ENCODE assay signal across 21 cellular contexts in the genomic region with DNA sequence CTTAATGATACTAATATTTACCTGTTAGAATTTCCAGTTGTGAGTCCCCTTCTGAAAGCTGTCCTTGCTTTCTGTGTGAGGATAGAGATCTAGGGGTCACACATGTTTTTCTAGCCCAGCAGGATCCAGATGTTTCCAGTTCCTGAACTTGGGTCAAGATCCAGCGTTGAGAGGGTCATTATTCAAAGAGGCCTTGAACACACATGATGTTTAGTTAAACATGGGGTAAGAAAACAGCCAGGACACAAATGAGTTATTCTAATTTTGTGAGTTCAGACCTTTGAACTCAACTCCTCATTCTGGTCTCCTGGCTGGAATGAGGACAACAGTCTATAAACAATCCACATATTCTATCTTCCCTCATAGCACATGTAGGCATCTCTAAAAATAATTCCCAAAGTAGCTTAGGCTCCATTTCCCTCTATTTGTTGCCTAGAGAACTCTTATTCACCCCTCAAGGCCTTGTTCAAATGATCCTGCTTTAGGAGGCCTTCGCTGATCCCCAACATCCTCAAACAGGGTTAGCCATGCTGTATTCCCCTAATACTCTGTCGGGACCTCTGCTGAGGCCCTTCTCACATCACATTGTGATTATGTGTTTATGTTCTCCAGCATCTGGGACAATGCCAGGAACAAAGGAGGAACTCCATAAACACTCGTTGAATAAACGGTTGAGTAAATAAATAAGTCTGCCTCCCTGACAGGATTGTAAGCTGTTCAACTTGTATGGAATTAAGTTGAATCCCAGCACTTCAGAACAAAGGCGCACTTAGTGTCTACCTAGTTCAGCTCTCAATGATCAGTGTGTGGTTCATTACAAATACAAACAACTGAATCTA. TPM values are rescaled to one million over a fixed set of nuclear protein-coding genes. Genes with fewer than 3 reads are reported as not detected.
DNase-seq lines count a peak whose midpoint lies in the region; ATAC-seq, FAIRE-seq and TF ChIP-seq lines count a peak whose summit lies in the region.
"Had no signal": no experiment of that assay in that cellular context is flagged by ENCODE, and none has a peak within 500 bp of the region (broad histone marks: within the 10 kb centered on the region; RNA-seq: fewer than 3 reads in every experiment).

No MANE protein-coding gene starts in this region.

- no peak overlapping the region for H3K4me3 Mint-ChIP-seq in nephron
- no peak overlapping the region for H3K4me3 Mint-ChIP-seq in activated CD4-positive, alpha-beta T cell treated with anti-CD3 and anti-CD28 coated beads for 36 hours
- H3K4me3 Mint-ChIP-seq: naive thymus-derived CD4-positive, alpha-beta T cell had no signal

- FAIRE-seq in bronchial epithelial cell (lab: Jason Lieb, UNC): peak; percentile 13

- H3K27ac ChIP-seq in substantia nigra (ENCODE audit: low read depth, low read length, poor library complexity, severe bottlenecking): no peak overlapping the region

- CTCF ChIA-PET in activated CD4-positive, alpha-beta T cell treated with anti-CD3 and anti-CD28 coated beads for 36 hours (lab: Charles Lee): interaction anchor here (0.6 to 1.6 kb wide), 4 partner anchors 12 to 222 kb away, joined by 3 to 5 read pairs (median 4); no protein-coding TSS in a partner anchor

- POLR2A ChIA-PET in activated CD4-positive, alpha-beta T cell treated with anti-CD3 and anti-CD28 coated beads for 36 hours (lab: Charles Lee): interaction anchor here (0.6 kb wide), 2 partner anchors 41 to 98 kb away, joined by 3 read pairs; partner anchors contain the start of gene FLAD1

- DNase-seq in H4 (ENCODE audit: low spot score) (peak; percentile 49), NCI-H2107 (lab: John Stamatoyannopoulos, UW) (peak; percentile 40), bronchial epithelial cell (ENCODE audit: low read depth) (no peak), head of caudate nucleus (no peak), substantia nigra (lab: John Stamatoyannopoulos, UW) (no peak)
- DNase-seq in activated CD4-positive, alpha-beta T cell treated with anti-CD3 and anti-CD28 coated beads for 36 hours: no peak
- DNase-seq: activated effector memory CD4-positive, alpha-beta T cell treated with Interleukin-2 at 50 U/mL for 16 hours; KG1; naive thymus-derived CD4-positive, alpha-beta T cell; NCI-H1417 treated with DMSO at 0.1 percent for 48 hours; NCI-H526; OCI-M1; posterior cingulate gyrus; SIG-M5; stimulated activated CD4-positive, alpha-beta T cell treated with anti-CD3 and anti-CD28 coated beads, Interleukin-4, amount 100 ng/mL, for 24 hours had no signal

- H3K36me3 ChIP-seq in bronchial epithelial cell (ENCODE audit: control insufficient read depth, insufficient read depth, low read length): no peaks in the 10 kb centered on the region
- H3K36me3 ChIP-seq: HAP-1 had no signal

- no peak for ATAC-seq in HG03432 (IDR thresholded peaks at IDR 0.05; ENCODE audit: unreplicated experiment)
- ATAC-seq in activated CD4-positive, alpha-beta T cell treated with anti-CD3 and anti-CD28 coated beads for 36 hours: no peak
- ATAC-seq: naive thymus-derived CD4-positive, alpha-beta T cell had no signal

- H3K27me3 ChIP-seq in bronchial epithelial cell (ENCODE audit: control insufficient read depth, insufficient read depth, low read length): peaks cover 3% of the 10 kb centered on the region

- intact Hi-C loops in head of caudate nucleus (cut with DNase I): no loop called here
- intact Hi-C loops in activated CD4-positive, alpha-beta T cell treated with anti-CD3 and anti-CD28 coated beads for 36 hours (cut with DNase I, micrococcal nuclease): no loop called here

- TF ChIP-seq CTCF in bronchial epithelial cell (IDR thresholded peaks at IDR 0.05; ENCODE audit: insufficient read depth, low read length, severe bottlenecking) (no peak), nephron (IDR thresholded peaks at IDR 0.05; ENCODE audit: unreplicated experiment in 3 of 3) (no peak)

- H3K27ac Mint-ChIP-seq in nephron: peak overlapping the region; percentile 10 to 70 (median 55)
- no peak overlapping the region for H3K27ac Mint-ChIP-seq in activated CD4-positive, alpha-beta T cell treated with anti-CD3 and anti-CD28 coated beads for 36 hours

- no peaks in the 10 kb centered on the region for H3K36me3 Mint-ChIP-seq in nephron (ENCODE audit: low read depth)
- H3K36me3 Mint-ChIP-seq in activated CD4-positive, alpha-beta T cell treated with anti-CD3 and anti-CD28 coated beads for 36 hours (ENCODE audit: low read depth): no peaks in the 10 kb centered on the region
- H3K36me3 Mint-ChIP-seq: naive thymus-derived CD4-positive, alpha-beta T cell had no signal

- H3K27me3 Mint-ChIP-seq in nephron (ENCODE audit: low read depth): peaks cover 9% of the 10 kb centered on the region
- H3K27me3 Mint-ChIP-seq in activated CD4-positive, alpha-beta T cell treated with anti-CD3 and anti-CD28 coated beads for 36 hours: no peaks in the 10 kb centered on the region

- no peaks in the 10 kb centered on the region for H3K9me3 Mint-ChIP-seq in nephron
- no peaks in the 10 kb centered on the region for H3K9me3 Mint-ChIP-seq in activated CD4-positive, alpha-beta T cell treated with anti-CD3 and anti-CD28 coated beads for 36 hours (ENCODE audit: low read depth)
- H3K9me3 Mint-ChIP-seq: naive thymus-derived CD4-positive, alpha-beta T cell had no signal

- no peak overlapping the region for H3K4me3 ChIP-seq in bronchial epithelial cell (ENCODE audit: low read depth, low read length)
- H3K4me3 ChIP-seq: HAP-1, lung, skin epidermis had no signal

- H3K4me1 Mint-ChIP-seq in nephron: peaks cover 11% of the 10 kb centered on the region
- H3K4me1 Mint-ChIP-seq in activated CD4-positive, alpha-beta T cell treated with anti-CD3 and anti-CD28 coated beads for 36 hours: peaks cover 6% of the 10 kb centered on the region

RNA-seq across cellular contexts. Expression of gene KCNN3, which starts 15.0 kb away (rescaled TPM):
- 0.06 and 0.41 TPM in 2 replicates for total RNA-seq in H4 (2014; rRNA removed; shearing (Covaris generic))
- under 0.01 TPM in 1 of 2 replicates, not detected in the other for total RNA-seq in bronchial epithelial cell
- under 1 TPM; 0.18 to 0.25 TPM for total RNA-seq in activated CD4-positive, alpha-beta T cell treated with anti-CD3 and anti-CD28 coated beads for 36 hours
- total RNA-seq: fibroblast of lung had no signal

RNA-seq across cellular contexts. Expression of gene PMVK, which starts 51.4 kb away (rescaled TPM):
- total RNA-seq in H4 (2014; rRNA removed; shearing (Covaris generic)): 1.2 and 7.9 TPM in 2 replicates
- 11.3 and 24.6 TPM in 2 replicates for total RNA-seq in bronchial epithelial cell
- total RNA-seq in activated CD4-positive, alpha-beta T cell treated with anti-CD3 and anti-CD28 coated beads for 36 hours: 10 to 100 TPM; 17.0 to 36.9 TPM

Comparison
In these comparisons a context has a peak if more than half of its experiments do, and no peak if none do; other contexts are left out.
1. DNase-seq: peak in H4 (single experiment) and NCI-H2107 (single experiment); none in bronchial epithelial cell (single experiment), head of caudate nucleus (0 of 42), substantia nigra (0 of 49) and activated CD4-positive, alpha-beta T cell treated with anti-CD3 and anti-CD28 coated beads for 36 hours (single experiment).